22 cellular contexts compared by ENCODE assay signal in genomic region chr11:864118-864827, GRCh38. TPM values are rescaled to one million over a fixed set of nuclear protein-coding genes. Genes with fewer than 3 reads are reported as not detected.
"Had no signal": no experiment of that assay in that cellular context is flagged by ENCODE, and none has a peak within 500 bp of the region (broad histone marks: within the 10 kb centered on the region; RNA-seq: fewer than 3 reads in every experiment).

No MANE protein-coding gene starts in this region.

- H3K4me1 ChIP-seq: parathyroid adenoma, right lobe of liver had no signal

- H3K4me1 Mint-ChIP-seq: activated B cell treated with CpG ODN at 0.5 μM for 24 hours; activated CD4-positive, alpha-beta memory T cell treated with anti-CD3 and anti-CD28 coated beads, Interleukin-2, amount 10 ng/mL, durations not matched to agents 7 days and 5 days; activated CD8-positive, alpha-beta memory T cell treated with anti-CD3 and anti-CD28 coated beads, Interleukin-2, amount 10 ng/mL, durations not matched to agents 7 days and 5 days; activated T-helper 17 cell treated with anti-CD3 and anti-CD28 coated beads, Interleukin-2, amount 50 U/mL, for 72 hours; memory B cell; stimulated activated memory B cell treated with anti-CD40 and anti-IgM and Interleukin-4, amounts not matched to agents 10 μg/mL and 1 μg/mL and 100 μg/mL, for 72 hours; T-cell had no signal

- H3K4me3 ChIP-seq: gastroesophageal sphincter, heart right ventricle, right lobe of liver, smooth muscle cell had no signal

- H3K9me3 Mint-ChIP-seq: activated B cell treated with CpG ODN at 0.5 μM for 24 hours; activated CD4-positive, alpha-beta memory T cell treated with anti-CD3 and anti-CD28 coated beads, Interleukin-2, amount 10 ng/mL, durations not matched to agents 7 days and 5 days; activated T-helper 17 cell treated with anti-CD3 and anti-CD28 coated beads, Interleukin-2, amount 50 U/mL, for 72 hours; memory B cell; naive thymus-derived CD4-positive, alpha-beta T cell; stimulated activated memory B cell treated with anti-CD40 and anti-IgM and Interleukin-4, amounts not matched to agents 10 μg/mL and 1 μg/mL and 100 μg/mL, for 72 hours; T-cell had no signal

- ATAC-seq: activated CD8-positive, alpha-beta memory T cell treated with anti-CD3 and anti-CD28 coated beads, Interleukin-2, amount 10 ng/mL, durations not matched to agents 7 days and 5 days; activated T-helper 17 cell treated with anti-CD3 and anti-CD28 coated beads, Interleukin-2, amount 50 U/mL, for 72 hours; esophagus mucosa; gastroesophageal sphincter; heart right ventricle; naive thymus-derived CD4-positive, alpha-beta T cell; stimulated activated memory B cell treated with anti-CD40 and anti-IgM and Interleukin-4, amounts not matched to agents 10 μg/mL and 1 μg/mL and 100 μg/mL, for 72 hours; T-cell had no signal

- H2AFZ ChIP-seq: parathyroid adenoma had no signal

- H3K36me3 ChIP-seq: right lobe of liver had no signal

- H3K27ac ChIP-seq: brain microvascular endothelial cell, gastroesophageal sphincter, heart right ventricle, parathyroid adenoma, right lobe of liver had no signal

- H3K79me2 ChIP-seq: parathyroid adenoma had no signal

- H3K4me2 ChIP-seq: smooth muscle cell had no signal

- FAIRE-seq: colon had no signal

- H3K9me3 ChIP-seq: gastroesophageal sphincter, heart right ventricle, right lobe of liver had no signal

- H3K27me3 ChIP-seq: brain microvascular endothelial cell, gastroesophageal sphincter, heart right ventricle, right lobe of liver had no signal

- H3K27ac Mint-ChIP-seq: activated B cell treated with CpG ODN at 0.5 μM for 24 hours; activated CD4-positive, alpha-beta memory T cell treated with anti-CD3 and anti-CD28 coated beads, Interleukin-2, amount 10 ng/mL, durations not matched to agents 7 days and 5 days; activated CD8-positive, alpha-beta memory T cell treated with anti-CD3 and anti-CD28 coated beads, Interleukin-2, amount 10 ng/mL, durations not matched to agents 7 days and 5 days; activated T-helper 17 cell treated with anti-CD3 and anti-CD28 coated beads, Interleukin-2, amount 50 U/mL, for 72 hours; memory B cell; stimulated activated memory B cell treated with anti-CD40 and anti-IgM and Interleukin-4, amounts not matched to agents 10 μg/mL and 1 μg/mL and 100 μg/mL, for 72 hours; T-cell had no signal

- DNase-seq: activated B cell treated with CpG ODN at 0.5 μM for 24 hours; activated CD4-positive, alpha-beta memory T cell treated with anti-CD3 and anti-CD28 coated beads, Interleukin-2, amount 10 ng/mL, durations not matched to agents 7 days and 5 days; activated CD4-positive, alpha-beta T cell treated with anti-CD3 and anti-CD28 coated beads for 48 hours; activated CD8-positive, alpha-beta memory T cell treated with anti-CD3 and anti-CD28 coated beads, Interleukin-2, amount 10 ng/mL, durations not matched to agents 7 days and 5 days; activated naive CD4-positive, alpha-beta T cell treated with Interleukin-2 at 50 U/mL for 16 hours; anterior cingulate cortex; brain microvascular endothelial cell; central memory CD4-positive, alpha-beta T cell; heart right ventricle; kidney glomerular epithelial cell; naive thymus-derived CD4-positive, alpha-beta T cell; stimulated activated CD4-positive, alpha-beta T cell treated with anti-CD3 and anti-CD28 coated beads, Interleukin-4, amount 100 ng/mL, for 1 hour; T-cell had no signal

- H3K9ac ChIP-seq: parathyroid adenoma had no signal

- H3K4me3 Mint-ChIP-seq: activated B cell treated with CpG ODN at 0.5 μM for 24 hours; activated CD4-positive, alpha-beta memory T cell treated with anti-CD3 and anti-CD28 coated beads, Interleukin-2, amount 10 ng/mL, durations not matched to agents 7 days and 5 days; activated CD8-positive, alpha-beta memory T cell treated with anti-CD3 and anti-CD28 coated beads, Interleukin-2, amount 10 ng/mL, durations not matched to agents 7 days and 5 days; activated T-helper 17 cell treated with anti-CD3 and anti-CD28 coated beads, Interleukin-2, amount 50 U/mL, for 72 hours; memory B cell; naive thymus-derived CD4-positive, alpha-beta T cell; stimulated activated memory B cell treated with anti-CD40 and anti-IgM and Interleukin-4, amounts not matched to agents 10 μg/mL and 1 μg/mL and 100 μg/mL, for 72 hours; T-cell had no signal

- H3K36me3 Mint-ChIP-seq: activated CD8-positive, alpha-beta memory T cell treated with anti-CD3 and anti-CD28 coated beads, Interleukin-2, amount 10 ng/mL, durations not matched to agents 7 days and 5 days; naive thymus-derived CD4-positive, alpha-beta T cell; stimulated activated memory B cell treated with anti-CD40 and anti-IgM and Interleukin-4, amounts not matched to agents 10 μg/mL and 1 μg/mL and 100 μg/mL, for 72 hours; T-cell had no signal

RNA-seq across cellular contexts. Expression of gene CRACR2B, which starts 36.6 kb away (rescaled TPM):
- polyA plus RNA-seq: naive thymus-derived CD4-positive, alpha-beta T cell had no signal
